In the genomic region with DNA sequence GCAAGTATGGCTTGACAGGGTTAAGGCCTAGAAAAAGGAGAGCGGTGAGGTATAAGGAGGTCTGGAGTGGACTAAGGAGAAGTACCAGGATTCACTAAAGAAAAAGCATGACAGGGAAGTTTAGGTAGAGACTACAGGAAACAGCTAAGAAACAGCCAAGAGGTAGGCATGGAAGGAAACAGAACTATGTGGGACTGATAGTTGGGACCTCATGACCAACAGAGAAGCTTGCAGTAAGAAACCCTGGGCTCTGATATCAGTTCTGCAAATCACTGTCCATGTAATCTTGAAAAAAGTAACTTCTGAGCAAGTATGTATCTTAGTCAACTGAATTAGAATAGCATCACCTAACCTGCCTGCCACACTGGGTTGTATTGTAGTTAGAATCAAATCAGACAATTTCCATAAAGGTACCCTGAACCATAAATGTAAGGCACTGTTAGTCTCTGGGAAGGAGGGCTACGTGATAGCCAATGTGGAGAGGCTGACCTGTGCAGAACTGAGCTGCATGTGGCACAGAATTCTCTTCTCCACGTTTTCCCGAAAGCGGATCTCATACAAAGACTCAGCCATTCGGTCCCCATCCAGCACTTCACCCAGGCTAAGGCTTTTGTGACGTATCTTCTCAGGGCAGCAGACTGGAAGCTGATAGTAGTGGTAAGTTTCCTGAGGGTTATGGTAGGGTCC, we compare ENCODE assay signal across 9 cellular contexts. TPM values are rescaled to one million over a fixed set of nuclear protein-coding genes. Genes with fewer than 3 reads are reported as not detected.
DNase-seq lines count a peak whose midpoint lies in the region; ATAC-seq, FAIRE-seq and TF ChIP-seq lines count a peak whose summit lies in the region.
"Had no signal": no experiment of that assay in that cellular context is flagged by ENCODE, and none has a peak within 500 bp of the region (broad histone marks: within the 10 kb centered on the region; RNA-seq: fewer than 3 reads in every experiment).

No MANE protein-coding gene starts in this region.

- TF ChIP-seq RAD21 in GM12878 (IDR thresholded peaks at IDR 0.05; ENCODE audit: insufficient read depth, low read depth, low read length): no peak

- H3K4me1 ChIP-seq in cardiac muscle cell (ENCODE audit: low read depth) (peaks cover 4% of the 10 kb centered on the region), GM12878 (ENCODE audit: control insufficient read depth, insufficient read depth, low read length) (peaks cover 15% of the 10 kb centered on the region), mesendoderm (ENCODE audit: control insufficient read depth, low read depth, low read length) (no peaks in the 10 kb centered on the region), urinary bladder (ENCODE audit: insufficient read depth) (peaks cover 1% of the 10 kb centered on the region)

- BruUV-seq in GM12878 (replicated peaks; lab: Mats Ljungman, UMichigan): TSS peak; percentile 55

- H3K56ac ChIP-seq in mesendoderm (ENCODE audit: low read length): peak overlapping the region; percentile 97

- H2BK15ac ChIP-seq in mesendoderm (replicated peaks; ENCODE audit: low read depth): no peak overlapping the region

- H3K18ac ChIP-seq in mesendoderm (ENCODE audit: low read length): no peak overlapping the region

- peak overlapping the region; percentile 67 for H3K4me3 ChIP-seq in cardiac muscle cell
- peak overlapping the region; percentile 68 for H3K4me3 ChIP-seq in GM12878
- no peak overlapping the region for H3K4me3 ChIP-seq in mesendoderm (ENCODE audit: low read length)
- peak overlapping the region; percentile 67 for H3K4me3 ChIP-seq in urinary bladder (ENCODE audit: low read depth, low read length)

- intact Hi-C loops in cardiac septum (cut with DNase I) (loop anchor here (2.0 kb wide), 1 partner anchor 18 kb away; the partner anchor contains the start of gene CHMP4A), GM12878 (cut with micrococcal nuclease; ENCODE audit: unreplicated experiment) (no loop called here)

- no peaks in the 10 kb centered on the region for H4K20me1 ChIP-seq in GM12878 (ENCODE audit: control insufficient read depth, insufficient read depth)

- POLR2A ChIA-PET in GM12878 (lab: Charles Lee): interaction anchor here (1.2 to 3.9 kb wide), 5 partner anchors 13 to 58 kb away, joined by 3 to 50 read pairs (median 12); partner anchors contain the start of genes CHMP4A, IRF9, PSME1 and PSME2

- no peak overlapping the region for H4K5ac ChIP-seq in mesendoderm (ENCODE audit: low read length)

- RAD21 ChIA-PET in GM12878 (lab: Charles Lee; ENCODE audit: unreplicated experiment): interaction anchor here (1.4 to 3.0 kb wide), 6 partner anchors 21 to 85 kb away, joined by 3 to 10 read pairs (median 6); partner anchors contain the start of genes DCAF11, IRF9, MDP1 and NRL

- TF ChIP-seq EP300 in GM12878 (IDR thresholded peaks at IDR 0.05; ENCODE audit: borderline replicate concordance in 1 of 2, control insufficient read depth in 1 of 2, low read depth in 2 of 2, low read length in 2 of 2): no peak

- WGBS in GM12878 (ENCODE audit: insufficient coverage, insufficient replicate concordance, low lambda C conversion rate, missing lambda C conversion rate): 97% methylated on average over 7 of the region's 7 CpGs
- WGBS in mesendoderm (ENCODE audit: extremely low coverage, insufficient coverage, low lambda C conversion rate): no CpG with 5 or more reads among the region's 7 CpGs
- 81% methylated on average over 7 of the region's 7 CpGs for WGBS in urinary bladder

- H3K4me2 ChIP-seq in GM12878 (ENCODE audit: control insufficient read depth, insufficient read depth): peak overlapping the region; percentile 83
- peak overlapping the region; percentile 61 for H3K4me2 ChIP-seq in mesendoderm (ENCODE audit: low read length)

- H2BK5ac ChIP-seq in mesendoderm (ENCODE audit: low read length): no peak overlapping the region

- SMC1A ChIA-PET in GM12878 (lab: Charles Lee; ENCODE audit: uncharacterized antibody, unreplicated experiment): interaction anchor here (1.6 to 1.8 kb wide), 2 partner anchors 80 to 139 kb away, joined by 4 to 5 read pairs; partner anchors contain the start of genes DCAF11 and NRL

- no peaks in the 10 kb centered on the region for H3K27me3 ChIP-seq in cardiac muscle cell
- no peaks in the 10 kb centered on the region for H3K27me3 ChIP-seq in GM12878 (replicated peaks in 1 of 2; ENCODE audit: control insufficient read depth in 2 of 2, insufficient read depth in 2 of 2, low read length in 1 of 2)
- no peaks in the 10 kb centered on the region for H3K27me3 ChIP-seq in mesendoderm (ENCODE audit: insufficient read depth, low read length, poor library complexity)

- H3K27ac ChIP-seq in cardiac muscle cell (peak overlapping the region; percentile 98), GM12878 (ENCODE audit: control insufficient read depth, insufficient read depth) (peak overlapping the region; percentile 96; the same call in 1 of the 2 replicates), mesendoderm (ENCODE audit: low read depth, low read length) (no peak overlapping the region), urinary bladder (ENCODE audit: low read depth) (no peak overlapping the region)

- no peak for TF ChIP-seq POLR2A in GM12878 (IDR thresholded peaks at IDR 0.05; ENCODE audit: low read depth, low read length)

- H3K79me2 ChIP-seq in GM12878 (ENCODE audit: control insufficient read depth, insufficient read depth, low read length) (peaks cover 48% of the 10 kb centered on the region), mesendoderm (ENCODE audit: control insufficient read depth, insufficient read depth, low read length) (no peaks in the 10 kb centered on the region)

- no peak overlapping the region for H2AFZ ChIP-seq in GM12878 (ENCODE audit: control insufficient read depth, low read depth, low read length)

- no peaks in the 10 kb centered on the region for H3K79me1 ChIP-seq in mesendoderm (ENCODE audit: low read length)

- H3K9ac ChIP-seq in GM12878 (ENCODE audit: control insufficient read depth, insufficient read depth, low read length) (peak overlapping the region; percentile 92; the same call in 1 of the 2 replicates), mesendoderm (ENCODE audit: low read length) (peak overlapping the region; percentile 96)

- DNase-seq in cardiac muscle cell (ENCODE audit: low read depth in 1 of 2, low spot score in 1 of 2): no peak
- DNase-seq in cardiac septum (ENCODE audit: low spot score): no peak
- DNase-seq in GM12878 (ENCODE audit: low read depth, low spot score): no peak
- no peak for DNase-seq in mesendoderm
- DNase-seq in NCI-H2196 (lab: John Stamatoyannopoulos, UW; ENCODE audit: unreplicated experiment): no peak
- DNase-seq in NCI-H128 (lab: John Stamatoyannopoulos, UW; ENCODE audit: unreplicated experiment): no peak

- CTCF ChIA-PET in GM12878 (lab: Yijun Ruan, JAX): interaction anchor here (1.0 to 2.9 kb wide), 5 partner anchors 22 to 103 kb away, joined by 3 to 11 read pairs (median 4); partner anchors contain the start of genes MDP1 and TINF2

- H4K8ac ChIP-seq in mesendoderm (ENCODE audit: low read depth, low read length): no peak overlapping the region

- in situ Hi-C loops in GM12878 (cut with MboI): no loop called here

- no peak overlapping the region for H2BK120ac ChIP-seq in mesendoderm (ENCODE audit: low read depth, low read length)

- H3K36me3 ChIP-seq in cardiac muscle cell (peaks cover 9% of the 10 kb centered on the region), GM12878 (ENCODE audit: control insufficient read depth in 2 of 2, insufficient read depth in 2 of 2, low read length in 1 of 2) (peaks cover 0 to 4% of the 10 kb centered on the region in 2 experiments; a peak in 2 of 4 replicates), mesendoderm (ENCODE audit: control insufficient read depth, insufficient read depth, low read length) (peaks cover 4% of the 10 kb centered on the region), urinary bladder (ENCODE audit: insufficient read depth) (no peaks in the 10 kb centered on the region)

- no peak overlapping the region for H3K23ac ChIP-seq in mesendoderm (ENCODE audit: low read length)

- no peak for FAIRE-seq in GM12878 (lab: Jason Lieb, UNC)
- FAIRE-seq: G401.6 had no signal

- H3K9me3 ChIP-seq in cardiac muscle cell (ENCODE audit: low read depth) (no peaks in the 10 kb centered on the region), GM12878 (replicated peaks; ENCODE audit: control insufficient read depth, insufficient read depth, low read length) (no peaks in the 10 kb centered on the region; the same call in 2 of the 3 replicates)

- peak overlapping the region; percentile 66 for H3K4ac ChIP-seq in mesendoderm (ENCODE audit: low read depth, low read length)

- ATAC-seq in GM12878 (no peak), GM21360 (IDR thresholded peaks at IDR 0.05; ENCODE audit: unreplicated experiment) (no peak)

- no peak overlapping the region for H2AK5ac ChIP-seq in mesendoderm (ENCODE audit: low read length)

- TF ChIP-seq CTCF in cardiac muscle cell (IDR thresholded peaks at IDR 0.05; ENCODE audit: low read depth, low read length): no peak
- no peak for TF ChIP-seq CTCF in GM12878 (IDR thresholded peaks at IDR 0.05 in 2 of 3, conservative IDR thresholded peaks at IDR 0.05 in 1 of 3; ENCODE audit: control insufficient read depth in 2 of 3, extremely low read depth in 1 of 3, insufficient read depth in 1 of 3, low read depth in 3 of 3, low read length in 3 of 3)

RNA-seq across cellular contexts. Expression of gene TM9SF1, which starts 0.9 kb away (rescaled TPM):
- 40.2 and 50.3 TPM in 2 replicates for total RNA-seq in cardiac muscle cell
- 55.2 and 65.3 TPM in 2 replicates for polyA plus RNA-seq in cardiac muscle cell
- total RNA-seq in cardiac septum: 19.1 TPM
- 33.3 and 34.0 TPM in 2 replicates for total RNA-seq in GM12878 (2013; cell fraction: nucleolus; rRNA removed)
- total RNA-seq in GM12878 (2014; rRNA removed): 20.2 and 22.7 TPM in 2 replicates
- 10.4 and 12.1 TPM in 2 replicates for total RNA-seq in GM12878 (2014; rRNA removed; fragmentation: Illumina TruSeq; extraction: Trizol)
- total RNA-seq in GM12878 (2021): 19.7 and 23.9 TPM in 2 replicates
- polyA plus RNA-seq in GM12878 (2011; ENCODE audit: low read depth): 22.1 TPM
- 4.3 and 11.7 TPM in 2 replicates for polyA plus RNA-seq in GM12878 (2011; rRNA removed)
- 22.2 and 26.0 TPM in 2 replicates for polyA plus RNA-seq in GM12878 (2011; cell fraction: cytosol; rRNA removed)
- polyA plus RNA-seq in GM12878 (2011; cell fraction: nucleus; rRNA removed): 15.8 and 15.9 TPM in 2 replicates
- 19.1 and 25.4 TPM in 2 replicates for polyA plus RNA-seq in GM12878 (2012)
- polyA plus RNA-seq in GM12878 (2014; fragmentation: Illumina TruSeq; extraction: Trizol): 11.1 and 14.0 TPM in 2 replicates
- 1 to 10 TPM; 7.2 to 9.8 TPM for polyA plus RNA-seq in GM12878 (2014; fragmentation: Nextera tagmentation; extraction: Ambion mirVana)
- polyA plus RNA-seq in GM12878 (2014; rRNA removed): 20.7 and 21.2 TPM in 2 replicates
- 10 to 100 TPM; 38.7 to 39.2 TPM for polyA plus RNA-seq in GM12878 (2016; fragmentation: Nextera tagmentation; extraction: Ambion mirVana)
- polyA minus RNA-seq in GM12878 (2011; rRNA and poly(A)+ RNA removed): 12.4 and 16.2 TPM in 2 replicates
- 4.9 and 5.2 TPM in 2 replicates for polyA minus RNA-seq in GM12878 (2011; cell fraction: cytosol; rRNA and poly(A)+ RNA removed)
- 8.1 and 11.1 TPM in 2 replicates for polyA minus RNA-seq in GM12878 (2011; cell fraction: nucleus; rRNA and poly(A)+ RNA removed)
- polyA plus RNA-seq in mesendoderm (2013, experiment 1 of 2): 15.2 TPM
- 15.1 TPM for polyA plus RNA-seq in mesendoderm (2013, experiment 2 of 2)
- 30.4 TPM for total RNA-seq in urinary bladder
- 48.1 TPM for polyA plus RNA-seq in urinary bladder

RNA-seq across cellular contexts. Expression of gene IPO4, which starts 5.7 kb away (rescaled TPM):
- total RNA-seq in cardiac muscle cell: 32.0 and 40.7 TPM in 2 replicates
- polyA plus RNA-seq in cardiac muscle cell: 26.4 and 34.5 TPM in 2 replicates
- total RNA-seq in cardiac septum: 15.7 TPM
- total RNA-seq in GM12878 (2013; cell fraction: nucleolus; rRNA removed): 54.2 and 59.3 TPM in 2 replicates
- 77.1 and 139 TPM in 2 replicates for total RNA-seq in GM12878 (2014; rRNA removed)
- total RNA-seq in GM12878 (2014; rRNA removed; fragmentation: Illumina TruSeq; extraction: Trizol): 21.8 and 23.0 TPM in 2 replicates
- 88.9 and 113 TPM in 2 replicates for total RNA-seq in GM12878 (2021)
- polyA plus RNA-seq in GM12878 (2011; ENCODE audit: low read depth): 17.0 TPM
- 6.6 and 12.6 TPM in 2 replicates for polyA plus RNA-seq in GM12878 (2011; rRNA removed)
- 24.6 and 25.9 TPM in 2 replicates for polyA plus RNA-seq in GM12878 (2011; cell fraction: cytosol; rRNA removed)
- polyA plus RNA-seq in GM12878 (2011; cell fraction: nucleus; rRNA removed): 115 and 166 TPM in 2 replicates
- 28.3 and 30.4 TPM in 2 replicates for polyA plus RNA-seq in GM12878 (2012)
- polyA plus RNA-seq in GM12878 (2014; fragmentation: Illumina TruSeq; extraction: Trizol): 15.5 and 30.7 TPM in 2 replicates
- 10 to 100 TPM in 1 of 2 experiments, 1 to 10 TPM in 1; 7.8 to 10.3 TPM for polyA plus RNA-seq in GM12878 (2014; fragmentation: Nextera tagmentation; extraction: Ambion mirVana)
- polyA plus RNA-seq in GM12878 (2014; rRNA removed): 44.5 and 72.1 TPM in 2 replicates
- polyA plus RNA-seq in GM12878 (2016; fragmentation: Nextera tagmentation; extraction: Ambion mirVana): 100 to 1,000 TPM in 1 of 2 experiments, 10 to 100 TPM in 1; 92.1 to 104 TPM
- polyA minus RNA-seq in GM12878 (2011; rRNA and poly(A)+ RNA removed): 27.1 and 30.7 TPM in 2 replicates
- polyA minus RNA-seq in GM12878 (2011; cell fraction: cytosol; rRNA and poly(A)+ RNA removed): 19.9 and 21.7 TPM in 2 replicates
- 74.0 and 145 TPM in 2 replicates for polyA minus RNA-seq in GM12878 (2011; cell fraction: nucleus; rRNA and poly(A)+ RNA removed)
- 69.3 TPM for polyA plus RNA-seq in mesendoderm (2013, experiment 1 of 2)
- 71.2 TPM for polyA plus RNA-seq in mesendoderm (2013, experiment 2 of 2)
- 9.8 TPM for total RNA-seq in urinary bladder
- 24.3 TPM for polyA plus RNA-seq in urinary bladder

RNA-seq across cellular contexts. Expression of gene TSSK4, which starts 11.2 kb away (rescaled TPM):
- total RNA-seq in cardiac muscle cell (not detected in 2 replicates), cardiac septum (not detected), GM12878 (2014; rRNA removed) (not detected in 2 replicates), GM12878 (2014; rRNA removed; fragmentation: Illumina TruSeq; extraction: Trizol) (0.18 TPM in 1 of 2 replicates, not detected in the other), GM12878 (2021) (not detected in 2 replicates), urinary bladder (0.26 TPM)
- polyA plus RNA-seq in cardiac muscle cell (2.3 and 3.3 TPM in 2 replicates), GM12878 (2011; rRNA removed) (0.07 and 0.11 TPM in 2 replicates), GM12878 (2014; fragmentation: Illumina TruSeq; extraction: Trizol) (not detected in 2 replicates), GM12878 (2014; fragmentation: Nextera tagmentation; extraction: Ambion mirVana) (under 1 TPM; 0.04 to 0.08 TPM), GM12878 (2014; rRNA removed) (0.23 TPM in 1 of 2 replicates, not detected in the other), GM12878 (2016; fragmentation: Nextera tagmentation; extraction: Ambion mirVana) (under 1 TPM; 0.44 to 0.79 TPM), urinary bladder (0.11 TPM)
- 1.5 and 1.6 TPM in 2 replicates for total RNA-seq in GM12878 (2013; cell fraction: nucleolus; rRNA removed)
- 4.1 TPM for polyA plus RNA-seq in GM12878 (2011; ENCODE audit: low read depth)
- polyA plus RNA-seq in GM12878 (2011; cell fraction: cytosol; rRNA removed): 0.03 TPM in 1 of 2 replicates, not detected in the other
- polyA plus RNA-seq in GM12878 (2011; cell fraction: nucleus; rRNA removed): 0.15 and 0.25 TPM in 2 replicates
- polyA plus RNA-seq in GM12878 (2012): 2.9 and 5.0 TPM in 2 replicates
- polyA minus RNA-seq in GM12878 (2011; rRNA and poly(A)+ RNA removed): 0.51 and 0.52 TPM in 2 replicates
- polyA minus RNA-seq in GM12878 (2011; cell fraction: cytosol; rRNA and poly(A)+ RNA removed): not detected in 2 replicates
- polyA minus RNA-seq in GM12878 (2011; cell fraction: nucleus; rRNA and poly(A)+ RNA removed): 0.73 and 1.9 TPM in 2 replicates
- polyA plus RNA-seq in mesendoderm (2013, experiment 1 of 2): not detected
- polyA plus RNA-seq in mesendoderm (2013, experiment 2 of 2): not detected

RNA-seq across cellular contexts. Expression of gene CHMP4A, which starts 19.0 kb away (rescaled TPM):
- total RNA-seq in cardiac muscle cell: 26.4 and 31.0 TPM in 2 replicates
- 51.1 and 56.1 TPM in 2 replicates for polyA plus RNA-seq in cardiac muscle cell
- total RNA-seq in cardiac septum: 30.0 TPM
- total RNA-seq in GM12878 (2013; cell fraction: nucleolus; rRNA removed): 46.5 and 49.6 TPM in 2 replicates
- total RNA-seq in GM12878 (2014; rRNA removed): 31.7 and 35.6 TPM in 2 replicates
- total RNA-seq in GM12878 (2014; rRNA removed; fragmentation: Illumina TruSeq; extraction: Trizol): 47.4 and 49.4 TPM in 2 replicates
- total RNA-seq in GM12878 (2021): 33.0 and 35.5 TPM in 2 replicates
- 71.9 TPM for polyA plus RNA-seq in GM12878 (2011; ENCODE audit: low read depth)
- polyA plus RNA-seq in GM12878 (2011; rRNA removed): 81.0 and 81.1 TPM in 2 replicates
- 53.6 and 68.7 TPM in 2 replicates for polyA plus RNA-seq in GM12878 (2011; cell fraction: cytosol; rRNA removed)
- polyA plus RNA-seq in GM12878 (2011; cell fraction: nucleus; rRNA removed): 31.4 and 41.7 TPM in 2 replicates
- polyA plus RNA-seq in GM12878 (2012): 68.3 and 71.1 TPM in 2 replicates
- 97.5 and 107 TPM in 2 replicates for polyA plus RNA-seq in GM12878 (2014; fragmentation: Illumina TruSeq; extraction: Trizol)
- 100 to 1,000 TPM; 110 to 151 TPM for polyA plus RNA-seq in GM12878 (2014; fragmentation: Nextera tagmentation; extraction: Ambion mirVana)
- polyA plus RNA-seq in GM12878 (2014; rRNA removed): 63.8 and 73.8 TPM in 2 replicates
- polyA plus RNA-seq in GM12878 (2016; fragmentation: Nextera tagmentation; extraction: Ambion mirVana): 100 to 1,000 TPM in 1 of 2 experiments, 10 to 100 TPM in 1; 88.5 to 103 TPM
- polyA minus RNA-seq in GM12878 (2011; rRNA and poly(A)+ RNA removed): 29.9 and 60.0 TPM in 2 replicates
- polyA minus RNA-seq in GM12878 (2011; cell fraction: cytosol; rRNA and poly(A)+ RNA removed): 11.2 and 15.0 TPM in 2 replicates
- polyA minus RNA-seq in GM12878 (2011; cell fraction: nucleus; rRNA and poly(A)+ RNA removed): 4.5 and 6.5 TPM in 2 replicates
- polyA plus RNA-seq in mesendoderm (2013, experiment 1 of 2): 33.5 TPM
- 32.5 TPM for polyA plus RNA-seq in mesendoderm (2013, experiment 2 of 2)
- total RNA-seq in urinary bladder: 22.5 TPM
- polyA plus RNA-seq in urinary bladder: 111 TPM

RNA-seq across cellular contexts. Expression of gene MDP1, which starts 21.5 kb away (rescaled TPM):
- 39.3 and 59.8 TPM in 2 replicates for total RNA-seq in cardiac muscle cell
- polyA plus RNA-seq in cardiac muscle cell: 70.5 and 73.4 TPM in 2 replicates
- 16.7 TPM for total RNA-seq in cardiac septum
- total RNA-seq in GM12878 (2013; cell fraction: nucleolus; rRNA removed): 9.7 and 15.0 TPM in 2 replicates
- total RNA-seq in GM12878 (2014; rRNA removed): 11.1 and 15.4 TPM in 2 replicates
- 9.3 and 10.4 TPM in 2 replicates for total RNA-seq in GM12878 (2014; rRNA removed; fragmentation: Illumina TruSeq; extraction: Trizol)
- total RNA-seq in GM12878 (2021): 12.6 and 12.8 TPM in 2 replicates
- 8.8 TPM for polyA plus RNA-seq in GM12878 (2011; ENCODE audit: low read depth)
- polyA plus RNA-seq in GM12878 (2011; rRNA removed): 19.3 and 21.9 TPM in 2 replicates
- 15.4 and 17.9 TPM in 2 replicates for polyA plus RNA-seq in GM12878 (2011; cell fraction: cytosol; rRNA removed)
- 18.4 and 19.1 TPM in 2 replicates for polyA plus RNA-seq in GM12878 (2011; cell fraction: nucleus; rRNA removed)
- polyA plus RNA-seq in GM12878 (2012): 9.5 and 13.8 TPM in 2 replicates
- polyA plus RNA-seq in GM12878 (2014; fragmentation: Illumina TruSeq; extraction: Trizol): 10.1 and 13.5 TPM in 2 replicates
- polyA plus RNA-seq in GM12878 (2014; fragmentation: Nextera tagmentation; extraction: Ambion mirVana): 10 to 100 TPM; 39.2 to 45.8 TPM
- 14.2 and 27.7 TPM in 2 replicates for polyA plus RNA-seq in GM12878 (2014; rRNA removed)
- 10 to 100 TPM; 38.0 to 38.9 TPM for polyA plus RNA-seq in GM12878 (2016; fragmentation: Nextera tagmentation; extraction: Ambion mirVana)
- polyA minus RNA-seq in GM12878 (2011; rRNA and poly(A)+ RNA removed): 6.7 and 9.6 TPM in 2 replicates
- 5.4 TPM in 1 of 2 replicates, not detected in the other for polyA minus RNA-seq in GM12878 (2011; cell fraction: cytosol; rRNA and poly(A)+ RNA removed)
- 11.2 and 14.9 TPM in 2 replicates for polyA minus RNA-seq in GM12878 (2011; cell fraction: nucleus; rRNA and poly(A)+ RNA removed)
- 31.6 TPM for polyA plus RNA-seq in mesendoderm (2013, experiment 1 of 2)
- 33.1 TPM for polyA plus RNA-seq in mesendoderm (2013, experiment 2 of 2)
- 15.1 TPM for total RNA-seq in urinary bladder
- polyA plus RNA-seq in urinary bladder: 29.1 TPM

Comparison
In these comparisons a context has a peak if more than half of its experiments do, and no peak if none do; other contexts are left out.
1. H3K27ac ChIP-seq: peak in cardiac muscle cell (single experiment) and GM12878 (single experiment); none in mesendoderm (single experiment) and urinary bladder (single experiment).